In genomic region chr7:103074519-103075336, GRCh38 we compare ENCODE assay signal across 1 cellular context.
TF ChIP-seq lines count a peak whose summit lies in the region.

Gene ARMC10, plus strand, starts transcription at chr7:103075140. Its CDS starts 133 bp downstream, at chr7:103075273.
Gene FBXL13, minus strand, starts transcription at chr7:103074796.

TF ChIP-seq in HepG2, 621 proteins besides CTCF, POLR2A, EP300 and RAD21 (continued from another document and continues in another):
- TF ChIP-seq ZBED4 (CRISPR knock-in tag; IDR thresholded peaks at IDR 0.05; ENCODE audit: borderline replicate concordance) (peak; percentile 60; the same call in 1 of the 2 replicates), ZNF770 (CRISPR knock-in tag; IDR thresholded peaks at IDR 0.05) (no peak), ARID5B (CRISPR knock-in tag; IDR thresholded peaks at IDR 0.05) (peak; percentile 15; the same call in 1 of the 2 replicates), EED (CRISPR knock-in tag; IDR thresholded peaks at IDR 0.05) (0 out of 2 replicates have a peak, but pooled peaks have one; percentile 26), NR2F1 (CRISPR knock-in tag; IDR thresholded peaks at IDR 0.05) (0 out of 4 replicates have a peak, but pooled peaks of 1 of the 2 experiments have one; percentile 4), HOXA5 (CRISPR knock-in tag; IDR thresholded peaks at IDR 0.05) (peak; percentile 92), TEF (CRISPR knock-in tag; IDR thresholded peaks at IDR 0.05) (no peak), ZBTB21 (CRISPR knock-in tag; IDR thresholded peaks at IDR 0.05) (no peak), LRRFIP1 (CRISPR knock-in tag; conservative IDR thresholded peaks at IDR 0.05) (no peak), MNT (IDR thresholded peaks at IDR 0.05) (peak; percentile 58; the same call in 1 of the 2 replicates), BCL6 (CRISPR knock-in tag; IDR thresholded peaks at IDR 0.05) (no peak), ATF7-NPFF (CRISPR knock-in tag; IDR thresholded peaks at IDR 0.05; ENCODE audit: low read depth) (peak; percentile 31), JUND (CRISPR knock-in tag; IDR thresholded peaks at IDR 0.05) (no peak), NFE2 (CRISPR knock-in tag; IDR thresholded peaks at IDR 0.05) (no peak), PCBP1 (IDR thresholded peaks at IDR 0.05; ENCODE audit: borderline replicate concordance, low read depth, low read length) (no peak), CC2D1A (CRISPR knock-in tag; IDR thresholded peaks at IDR 0.05) (no peak), ZNF772 (CRISPR knock-in tag; IDR thresholded peaks at IDR 0.05) (no peak), MTERF4 (CRISPR knock-in tag; IDR thresholded peaks at IDR 0.05) (no peak), ZXDC (CRISPR knock-in tag; IDR thresholded peaks at IDR 0.05) (no peak), GTF3A (CRISPR knock-in tag; conservative IDR thresholded peaks at IDR 0.05) (no peak), FOXK2 (IDR thresholded peaks at IDR 0.05) (no peak), HNF1B (CRISPR knock-in tag; IDR thresholded peaks at IDR 0.05) (peak; percentile 73), RFXANK (CRISPR knock-in tag; IDR thresholded peaks at IDR 0.05) (no peak), CHCHD3 (CRISPR knock-in tag; IDR thresholded peaks at IDR 0.05) (no peak), PLSCR1 (CRISPR knock-in tag; IDR thresholded peaks at IDR 0.05; ENCODE audit: borderline replicate concordance) (no peak), ZNF747 (CRISPR knock-in tag; IDR thresholded peaks at IDR 0.05; ENCODE audit: borderline replicate concordance) (no peak), KLF15 (CRISPR knock-in tag; IDR thresholded peaks at IDR 0.05; ENCODE audit: borderline replicate concordance) (peak; percentile 34; the same call in 1 of the 2 replicates)
